10 cellular contexts compared by ENCODE assay signal in genomic region chr1:7379445-7379971, GRCh38.
A peak's percentile ranks its signal among the peaks of the same experiment; 100 is the strongest.
DNase-seq lines count a peak whose midpoint lies in the region; FAIRE-seq and TF ChIP-seq lines count a peak whose summit lies in the region.
"Had no signal": no experiment of that assay in that cellular context is flagged by ENCODE, and none has a peak within 500 bp of the region (broad histone marks: within the 10 kb centered on the region; RNA-seq: fewer than 3 reads in every experiment).

No MANE protein-coding gene starts in this region.

- intact Hi-C loops in esophagus squamous epithelium (cut with DNase I) = no loop called here

- H3K9ac ChIP-seq in parathyroid adenoma = no peak overlapping the region

- FAIRE-seq in GM12891 (lab: Jason Lieb, UNC) = no peak

- H3K4me3 ChIP-seq in esophagus squamous epithelium (peak overlapping the region in 1 of 4 donors; percentile 27), parathyroid adenoma (ENCODE audit: low read depth, low read length) (peak overlapping the region; percentile 17)

- no peaks in the 10 kb centered on the region for H3K36me3 ChIP-seq in esophagus squamous epithelium
- no peaks in the 10 kb centered on the region for H3K36me3 ChIP-seq in parathyroid adenoma (ENCODE audit: control insufficient read depth, insufficient read depth, low read length)

- no peak for TF ChIP-seq CTCF in esophagus squamous epithelium (IDR thresholded peaks at IDR 0.05)
- no peak for TF ChIP-seq CTCF in parathyroid adenoma (IDR thresholded peaks at IDR 0.05)

- H3K27me3 ChIP-seq in esophagus squamous epithelium (peaks cover 0 to 18% (median 0%) of the 10 kb centered on the region in 4 donors), parathyroid adenoma (ENCODE audit: control insufficient read depth, insufficient read depth, low read length) (no peaks in the 10 kb centered on the region)
- H3K27me3 ChIP-seq: dorsolateral prefrontal cortex had no signal

- H3K27ac ChIP-seq in esophagus squamous epithelium (peak overlapping the region in 3 of 4 donors; percentile 31 to 64 (median 36)), parathyroid adenoma (peak overlapping the region; percentile 81)
- H3K27ac ChIP-seq: dorsolateral prefrontal cortex had no signal

- WGBS in esophagus squamous epithelium, 2 donors = 10 to 24% methylated on average over 18 of the region's 18 CpGs

- H3K9me3 ChIP-seq in esophagus squamous epithelium (no peaks in the 10 kb centered on the region), parathyroid adenoma (ENCODE audit: control insufficient read depth, low read length) (peaks cover 3% of the 10 kb centered on the region)

- H3K4me2 ChIP-seq in parathyroid adenoma (ENCODE audit: low read length) = peak overlapping the region; percentile 7

- H3K4me1 ChIP-seq in esophagus squamous epithelium (peaks cover 0 to 16% (median 5%) of the 10 kb centered on the region in 3 donors), parathyroid adenoma (peaks cover 8% of the 10 kb centered on the region)

- no peak for TF ChIP-seq POLR2A in esophagus squamous epithelium (IDR thresholded peaks at IDR 0.05)
- no peak for TF ChIP-seq POLR2A in GM12891 (IDR thresholded peaks at IDR 0.05; ENCODE audit: low read depth, low read length)

- peak; percentile 79 for DNase-seq in ELF-1 (ENCODE audit: low read depth, low spot score)
- DNase-seq in NCI-H526 treated with DMSO at 0.1 percent for 48 hours (lab: John Stamatoyannopoulos, UW) = peak; percentile 83
- no peak for DNase-seq in esophagus squamous epithelium (lab: John Stamatoyannopoulos, UW)
- no peak for DNase-seq in stimulated activated CD4-positive, alpha-beta T cell treated with anti-CD3 and anti-CD28 coated beads, Interleukin-4, amount 100 ng/mL, for 24 hours
- no peak for DNase-seq in GM12891 (ENCODE audit: insufficient read length, low spot score)
- no peak for DNase-seq in Kasumi-1 (lab: John Stamatoyannopoulos, UW)
- DNase-seq in GM19240 (ENCODE audit: insufficient read length, low spot score) = no peak
- DNase-seq: OCI-M1 had no signal

- no peaks in the 10 kb centered on the region for H3K79me2 ChIP-seq in parathyroid adenoma

- peak overlapping the region; percentile 60 for H2AFZ ChIP-seq in parathyroid adenoma

TF ChIP-seq in GM12891, 5 proteins besides CTCF, POLR2A, EP300 and RAD21:
- TF ChIP-seq PAX5 (IDR thresholded peaks at IDR 0.05; ENCODE audit: insufficient read depth, low read length, severe bottlenecking) (no peak), POLR2AphosphoS5 (IDR thresholded peaks at IDR 0.05; ENCODE audit: low read depth, low read length) (no peak), TAF1 (IDR thresholded peaks at IDR 0.05; ENCODE audit: low read depth, low read length) (no peak), SPI1 (IDR thresholded peaks at IDR 0.05; ENCODE audit: low read depth, low read length) (no peak), POU2F2 (IDR thresholded peaks at IDR 0.05; ENCODE audit: low read depth, low read length) (no peak)

Comparison
In these comparisons a context has a peak if more than half of its experiments do, and no peak if none do; other contexts are left out.
1. DNase-seq: peak in ELF-1 (single experiment) and NCI-H526 treated with DMSO at 0.1 percent for 48 hours (single experiment); none in esophagus squamous epithelium (single experiment), stimulated activated CD4-positive, alpha-beta T cell treated with anti-CD3 and anti-CD28 coated beads, Interleukin-4, amount 100 ng/mL, for 24 hours (single experiment), GM12891 (single experiment), Kasumi-1 (0 of 2) and GM19240 (single experiment).